In genomic region chr17:13940858-13941665, GRCh38 we compare ENCODE assay signal across 1 cellular context.
TF ChIP-seq lines count a peak whose summit lies in the region.

No MANE protein-coding gene starts in this region.

TF ChIP-seq in K562, 482 proteins besides CTCF, POLR2A, EP300 and RAD21 (continued from another document):
- TF ChIP-seq VEZF1 (CRISPR knock-in tag; IDR thresholded peaks at IDR 0.05) (no peak), ZKSCAN8 (CRISPR knock-in tag; IDR thresholded peaks at IDR 0.05) (0 out of 2 replicates have a peak, but pooled peaks have one; percentile 27), ARID3A (IDR thresholded peaks at IDR 0.05; ENCODE audit: borderline replicate concordance, low read depth, low read length) (no peak), SREBF2 (CRISPR knock-in tag; IDR thresholded peaks at IDR 0.05) (no peak), GABPA (tag; conservative IDR thresholded peaks at IDR 0.05; ENCODE audit: low read depth) (peak; percentile 92), REST (CRISPR knock-in tag; IDR thresholded peaks at IDR 0.05; ENCODE audit: low read depth) (no peak), AFF4 (CRISPR knock-in tag; IDR thresholded peaks at IDR 0.05) (no peak), ZEB2 (IDR thresholded peaks at IDR 0.05) (no peak), DPF2 (IDR thresholded peaks at IDR 0.05) (no peak), POLR2H (tag; IDR thresholded peaks at IDR 0.05; ENCODE audit: low read depth) (no peak; the same call in 1 of the 2 replicates), NFIC (IDR thresholded peaks at IDR 0.05) (no peak), RBM39 (optimal IDR thresholded peaks at IDR 0.05; ENCODE audit: low read depth, low read length) (no peak), ZFPM2 (CRISPR knock-in tag; IDR thresholded peaks at IDR 0.05) (no peak), ZNF316 (IDR thresholded peaks at IDR 0.05) (no peak), TCF7L2 (IDR thresholded peaks at IDR 0.05; ENCODE audit: low read depth, low read length) (no peak), HSF4 (CRISPR knock-in tag; IDR thresholded peaks at IDR 0.05; ENCODE audit: borderline replicate concordance) (no peak), MTF1 (CRISPR knock-in tag; IDR thresholded peaks at IDR 0.05; ENCODE audit: borderline replicate concordance) (no peak), CREB3 (tag; conservative IDR thresholded peaks at IDR 0.05; ENCODE audit: low read depth) (no peak), ESRRA (IDR thresholded peaks at IDR 0.05; ENCODE audit: borderline replicate concordance, low read depth) (no peak), ZBTB49 (CRISPR knock-in tag; IDR thresholded peaks at IDR 0.05; ENCODE audit: borderline replicate concordance) (no peak), RB1 (IDR thresholded peaks at IDR 0.05; ENCODE audit: low read depth) (no peak), NKRF (IDR thresholded peaks at IDR 0.05; ENCODE audit: borderline replicate concordance) (no peak), ZC3H11A (IDR thresholded peaks at IDR 0.05; ENCODE audit: low read depth, low read length) (no peak), ZNF644 (tag; IDR thresholded peaks at IDR 0.05; ENCODE audit: low read depth) (no peak), CC2D1A (IDR thresholded peaks at IDR 0.05) (no peak), NR2C2 (CRISPR knock-in tag; IDR thresholded peaks at IDR 0.05) (peak; percentile 95), NR2C2 (tag; IDR thresholded peaks at IDR 0.05) (peak; percentile 98), FOXP1 (CRISPR knock-in tag; IDR thresholded peaks at IDR 0.05) (no peak), HES1 (IDR thresholded peaks at IDR 0.05; ENCODE audit: low read depth) (no peak), ZNF274 (IDR thresholded peaks at IDR 0.05; ENCODE audit: borderline replicate concordance, low read depth, low read length) (no peak), ZNF384 (IDR thresholded peaks at IDR 0.05; ENCODE audit: low read depth, low read length) (no peak), ETS1 (conservative IDR thresholded peaks at IDR 0.05; ENCODE audit: control insufficient read depth, low read depth, low read length) (no peak), TRIM24 (IDR thresholded peaks at IDR 0.05) (no peak), CEBPB (tag; IDR thresholded peaks at IDR 0.05) (no peak), ZNF551 (CRISPR knock-in tag; IDR thresholded peaks at IDR 0.05) (no peak), ETV5 (CRISPR knock-in tag; IDR thresholded peaks at IDR 0.05; ENCODE audit: low read depth) (no peak), ZNF639 (CRISPR knock-in tag; conservative IDR thresholded peaks at IDR 0.05 in 1 of 2, IDR thresholded peaks at IDR 0.05 in 1 of 2) (no peak), JUND (IDR thresholded peaks at IDR 0.05; ENCODE audit: borderline replicate concordance, low read depth, low read length) (peak; percentile 18; the same call in 1 of the 2 replicates), JUND (tag; IDR thresholded peaks at IDR 0.05; ENCODE audit: borderline replicate concordance, low read depth, low read length) (no peak), PTRF (tag; IDR thresholded peaks at IDR 0.05) (no peak), PRPF4 (IDR thresholded peaks at IDR 0.05; ENCODE audit: insufficient read depth, low read depth, low read length, poor library complexity, severe bottlenecking) (no peak), KDM2B (CRISPR knock-in tag; IDR thresholded peaks at IDR 0.05) (no peak), TCF3 (CRISPR knock-in tag; IDR thresholded peaks at IDR 0.05) (peak; percentile 28; the same call in 1 of the 2 replicates), THRAP3 (IDR thresholded peaks at IDR 0.05; ENCODE audit: borderline replicate concordance) (no peak)
